8 cellular contexts compared by ENCODE assay signal in the genomic region with DNA sequence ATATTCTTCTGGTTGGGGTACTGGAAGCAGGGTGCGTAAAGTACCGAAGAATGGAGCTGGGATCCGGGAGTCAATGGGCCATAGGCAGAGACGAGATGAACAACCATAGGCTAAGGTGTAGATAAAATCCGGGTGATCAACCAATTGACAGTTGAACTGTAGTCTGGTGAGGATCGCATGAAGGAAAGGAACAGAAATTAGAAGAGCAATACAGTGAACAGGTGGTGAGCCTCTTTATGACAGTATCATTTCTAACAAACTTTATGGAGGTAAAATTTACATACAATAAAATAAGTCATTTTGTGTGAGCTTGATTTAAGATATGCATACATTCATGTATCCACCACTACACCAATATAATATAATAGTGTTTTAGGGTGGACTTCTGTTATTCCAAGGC.
"Had no signal": no experiment of that assay in that cellular context is flagged by ENCODE, and none has a peak within 500 bp of the region (broad histone marks: within the 10 kb centered on the region; RNA-seq: fewer than 3 reads in every experiment).

No MANE protein-coding gene starts in this region.

- H2AFZ ChIP-seq: GM23248 had no signal

- H3K9me3 ChIP-seq: HAP-1 had no signal

- H3K27ac ChIP-seq: GM23248, HL-60 had no signal

- H3K9ac ChIP-seq: GM23248 had no signal

- H3K36me3 ChIP-seq: HAP-1 had no signal

- H3K4me3 ChIP-seq: GM23248, HAP-1 had no signal

- ATAC-seq: HCT116, HepG2 had no signal

- DNase-seq: GM23248, GOT3, H7, HFFc6 had no signal
